ENCODE assay signal across 8 cellular contexts in genomic region chr11:130146797-130147196, GRCh38. TPM values are rescaled to one million over a fixed set of nuclear protein-coding genes. Genes with fewer than 3 reads are reported as not detected.
DNase-seq lines count a peak whose midpoint lies in the region; ATAC-seq, FAIRE-seq and TF ChIP-seq lines count a peak whose summit lies in the region.

No MANE protein-coding gene starts in this region.

- peaks cover 22% of the 10 kb centered on the region for H4K20me1 ChIP-seq in astrocyte (ENCODE audit: insufficient read depth, low read length)

- no peak overlapping the region for H3K27ac Mint-ChIP-seq in activated naive CD8-positive, alpha-beta T cell treated with anti-CD3 and anti-CD28 coated beads, Interleukin-2, amount 10 ng/mL, durations not matched to agents 7 days and 5 days
- no peak overlapping the region for H3K27ac Mint-ChIP-seq in activated naive CD8-positive, alpha-beta T cell treated with anti-CD3 and anti-CD28 coated beads, Interleukin-2, amount 50 U/mL, for 24 hours
- peak overlapping the region; percentile 19 for H3K27ac Mint-ChIP-seq in astrocyte (ENCODE audit: unreplicated experiment)

- H3K4me1 Mint-ChIP-seq in activated naive CD8-positive, alpha-beta T cell treated with anti-CD3 and anti-CD28 coated beads, Interleukin-2, amount 10 ng/mL, durations not matched to agents 7 days and 5 days, result peaks cover 7% of the 10 kb centered on the region
- peaks cover 13% of the 10 kb centered on the region for H3K4me1 Mint-ChIP-seq in activated naive CD8-positive, alpha-beta T cell treated with anti-CD3 and anti-CD28 coated beads, Interleukin-2, amount 50 U/mL, for 24 hours
- H3K4me1 Mint-ChIP-seq in astrocyte (ENCODE audit: low read depth, unreplicated experiment), result peaks cover 12% of the 10 kb centered on the region

- no peaks in the 10 kb centered on the region for H3K9me3 ChIP-seq in astrocyte (ENCODE audit: insufficient read depth, low read depth, low read length)
- H3K9me3 ChIP-seq in lower lobe of right lung, result no peaks in the 10 kb centered on the region
- H3K9me3 ChIP-seq in vagina, result no peaks in the 10 kb centered on the region

- no peaks in the 10 kb centered on the region for H3K9me3 Mint-ChIP-seq in activated naive CD8-positive, alpha-beta T cell treated with anti-CD3 and anti-CD28 coated beads, Interleukin-2, amount 10 ng/mL, durations not matched to agents 7 days and 5 days
- H3K9me3 Mint-ChIP-seq in activated naive CD8-positive, alpha-beta T cell treated with anti-CD3 and anti-CD28 coated beads, Interleukin-2, amount 50 U/mL, for 24 hours, result no peaks in the 10 kb centered on the region
- H3K9me3 Mint-ChIP-seq in astrocyte (ENCODE audit: unreplicated experiment), result no peaks in the 10 kb centered on the region

- intact Hi-C loops in lower lobe of right lung (cut with DNase I), result no loop called here
- intact Hi-C loops in vagina (cut with DNase I), result no loop called here

- H3K27me3 ChIP-seq in astrocyte (ENCODE audit: insufficient read depth, low read length), result no peaks in the 10 kb centered on the region
- H3K27me3 ChIP-seq in lower lobe of right lung (ENCODE audit: low read depth), result no peaks in the 10 kb centered on the region
- no peaks in the 10 kb centered on the region for H3K27me3 ChIP-seq in vagina

- H3K4me1 ChIP-seq in astrocyte (ENCODE audit: insufficient read depth, low read length) (peaks cover 2% of the 10 kb centered on the region), lower lobe of right lung (peaks cover 39% of the 10 kb centered on the region), vagina (peaks cover 11% of the 10 kb centered on the region)

- H3K4me3 Mint-ChIP-seq in activated naive CD8-positive, alpha-beta T cell treated with anti-CD3 and anti-CD28 coated beads, Interleukin-2, amount 10 ng/mL, durations not matched to agents 7 days and 5 days, result peak overlapping the region; percentile 38
- H3K4me3 Mint-ChIP-seq in activated naive CD8-positive, alpha-beta T cell treated with anti-CD3 and anti-CD28 coated beads, Interleukin-2, amount 50 U/mL, for 24 hours, result no peak overlapping the region
- no peak overlapping the region for H3K4me3 Mint-ChIP-seq in astrocyte (ENCODE audit: unreplicated experiment)

- no peak for DNase-seq in activated naive CD8-positive, alpha-beta T cell treated with anti-CD3 and anti-CD28 coated beads, Interleukin-2, amount 10 ng/mL, durations not matched to agents 7 days and 5 days
- DNase-seq in activated naive CD8-positive, alpha-beta T cell treated with anti-CD3 and anti-CD28 coated beads, Interleukin-2, amount 50 U/mL, for 24 hours, result no peak
- DNase-seq in astrocyte (ENCODE audit: low read depth) (no peak), lower lobe of right lung (no peak), vagina (ENCODE audit: extremely low spot score in 2 of 2) (no peak), NCI-H128 (lab: John Stamatoyannopoulos, UW; ENCODE audit: unreplicated experiment) (no peak)

- POLR2A ChIA-PET in activated naive CD8-positive, alpha-beta T cell treated with anti-CD3 and anti-CD28 coated beads, Interleukin-2, amount 10 ng/mL, durations not matched to agents 7 days and 5 days (lab: Charles Lee), result no interaction called here

- ATAC-seq in activated naive CD8-positive, alpha-beta T cell treated with anti-CD3 and anti-CD28 coated beads, Interleukin-2, amount 10 ng/mL, durations not matched to agents 7 days and 5 days (ENCODE audit: low read depth), result peak; percentile 94
- no peak for ATAC-seq in activated naive CD8-positive, alpha-beta T cell treated with anti-CD3 and anti-CD28 coated beads, Interleukin-2, amount 50 U/mL, for 24 hours
- peak; percentile 72 to 90 for ATAC-seq in lower lobe of right lung
- no peak for ATAC-seq in GM19452 (IDR thresholded peaks at IDR 0.05; ENCODE audit: unreplicated experiment)
- no peak for ATAC-seq in HG03521 (IDR thresholded peaks at IDR 0.05; ENCODE audit: unreplicated experiment)

- H2AFZ ChIP-seq in astrocyte (ENCODE audit: low read depth, low read length), result no peak overlapping the region

- no peak overlapping the region for H3K4me2 ChIP-seq in astrocyte (ENCODE audit: low read length)

- H3K36me3 ChIP-seq in astrocyte (ENCODE audit: insufficient read depth, low read length), result peaks cover 6% of the 10 kb centered on the region
- peaks cover 43% of the 10 kb centered on the region for H3K36me3 ChIP-seq in lower lobe of right lung
- H3K36me3 ChIP-seq in vagina, result peaks cover 0 to 23% of the 10 kb centered on the region in 2 donors

- no peaks in the 10 kb centered on the region for H3K79me2 ChIP-seq in astrocyte (ENCODE audit: insufficient read depth, low read length)

- peaks cover 3% of the 10 kb centered on the region for H3K27me3 Mint-ChIP-seq in activated naive CD8-positive, alpha-beta T cell treated with anti-CD3 and anti-CD28 coated beads, Interleukin-2, amount 10 ng/mL, durations not matched to agents 7 days and 5 days
- no peaks in the 10 kb centered on the region for H3K27me3 Mint-ChIP-seq in activated naive CD8-positive, alpha-beta T cell treated with anti-CD3 and anti-CD28 coated beads, Interleukin-2, amount 50 U/mL, for 24 hours
- no peaks in the 10 kb centered on the region for H3K27me3 Mint-ChIP-seq in astrocyte (ENCODE audit: low read depth, unreplicated experiment)

- TF ChIP-seq CTCF in astrocyte (IDR thresholded peaks at IDR 0.05; ENCODE audit: insufficient read depth, low read depth, low read length) (no peak), lower lobe of right lung (IDR thresholded peaks at IDR 0.05) (no peak), vagina (IDR thresholded peaks at IDR 0.05) (no peak)

- no peak for TF ChIP-seq POLR2A in vagina (IDR thresholded peaks at IDR 0.05)

- no peak overlapping the region for H3K27ac ChIP-seq in astrocyte (ENCODE audit: low read depth, low read length)
- peak overlapping the region; percentile 72 for H3K27ac ChIP-seq in lower lobe of right lung
- peak overlapping the region; percentile 21 for H3K27ac ChIP-seq in vagina

- no peak overlapping the region for H3K9ac ChIP-seq in astrocyte (ENCODE audit: low read length)

- H3K4me3 ChIP-seq in astrocyte (ENCODE audit: insufficient read depth, low read depth, low read length), result no peak overlapping the region
- H3K4me3 ChIP-seq in lower lobe of right lung, result no peak overlapping the region
- H3K4me3 ChIP-seq in vagina, result no peak overlapping the region

- no peak for FAIRE-seq in astrocyte (lab: Jason Lieb, UNC)

- no peaks in the 10 kb centered on the region for H3K36me3 Mint-ChIP-seq in activated naive CD8-positive, alpha-beta T cell treated with anti-CD3 and anti-CD28 coated beads, Interleukin-2, amount 10 ng/mL, durations not matched to agents 7 days and 5 days
- peaks cover 4% of the 10 kb centered on the region for H3K36me3 Mint-ChIP-seq in activated naive CD8-positive, alpha-beta T cell treated with anti-CD3 and anti-CD28 coated beads, Interleukin-2, amount 50 U/mL, for 24 hours (ENCODE audit: low read depth)
- H3K36me3 Mint-ChIP-seq in astrocyte (ENCODE audit: low read depth, unreplicated experiment), result peaks cover 26% of the 10 kb centered on the region

RNA-seq across cellular contexts. Expression of gene ST14, which starts 12.8 kb away (rescaled TPM):
- total RNA-seq in activated naive CD8-positive, alpha-beta T cell treated with anti-CD3 and anti-CD28 coated beads, Interleukin-2, amount 10 ng/mL, durations not matched to agents 7 days and 5 days, result under 1 TPM; 0.51 to 0.67 TPM
- total RNA-seq in astrocyte (1.4 and 4.2 TPM in 2 replicates), lower lobe of right lung (61.1 TPM), vagina (43.2 TPM)

Comparison
In these comparisons a context has a peak if more than half of its experiments do, and no peak if none do; other contexts are left out.
1. ATAC-seq: peak in activated naive CD8-positive, alpha-beta T cell treated with anti-CD3 and anti-CD28 coated beads, Interleukin-2, amount 10 ng/mL, durations not matched to agents 7 days and 5 days (single experiment) and lower lobe of right lung (2 of 2); none in activated naive CD8-positive, alpha-beta T cell treated with anti-CD3 and anti-CD28 coated beads, Interleukin-2, amount 50 U/mL, for 24 hours (single experiment), GM19452 (single experiment) and HG03521 (single experiment).